ENCODE assay signal across 1 cellular context in genomic region chr11:67349457-67349856, GRCh38.
TF ChIP-seq lines count a peak whose summit lies in the region.

No MANE protein-coding gene starts in this region.

TF ChIP-seq in HepG2, 621 proteins besides CTCF, POLR2A, EP300 and RAD21:
- TF ChIP-seq ZNF563 (CRISPR knock-in tag; IDR thresholded peaks at IDR 0.05) (no peak), RNF2 (conservative IDR thresholded peaks at IDR 0.05; ENCODE audit: low read depth) (no peak), ADNP (CRISPR knock-in tag; IDR thresholded peaks at IDR 0.05) (no peak), HNF4G (IDR thresholded peaks at IDR 0.05; ENCODE audit: borderline replicate concordance, low read depth, low read length) (no peak), HNF4G (CRISPR knock-in tag; IDR thresholded peaks at IDR 0.05; ENCODE audit: borderline replicate concordance, low read depth) (no peak), PCBP1 (IDR thresholded peaks at IDR 0.05; ENCODE audit: borderline replicate concordance, low read depth, low read length) (no peak), POLR2G (IDR thresholded peaks at IDR 0.05; ENCODE audit: low read depth, low read length) (no peak), HNRNPL (IDR thresholded peaks at IDR 0.05; ENCODE audit: low read depth, low read length) (no peak), ZNF362 (CRISPR knock-in tag; IDR thresholded peaks at IDR 0.05; ENCODE audit: borderline replicate concordance) (no peak), ATF4 (CRISPR knock-in tag; IDR thresholded peaks at IDR 0.05) (no peak), ZNF253 (CRISPR knock-in tag; IDR thresholded peaks at IDR 0.05; ENCODE audit: borderline replicate concordance) (no peak), ZNF570 (CRISPR knock-in tag; IDR thresholded peaks at IDR 0.05; ENCODE audit: borderline replicate concordance) (no peak), BRD4 (CRISPR knock-in tag; IDR thresholded peaks at IDR 0.05) (no peak), SIN3A (IDR thresholded peaks at IDR 0.05; ENCODE audit: borderline replicate concordance, low read depth, low read length) (no peak), CBX1 (IDR thresholded peaks at IDR 0.05; ENCODE audit: low read depth) (no peak), SKIL (CRISPR knock-in tag; IDR thresholded peaks at IDR 0.05; ENCODE audit: borderline replicate concordance) (no peak), PBX2 (CRISPR knock-in tag; IDR thresholded peaks at IDR 0.05) (no peak), ZNF331 (CRISPR knock-in tag; IDR thresholded peaks at IDR 0.05) (no peak)
- TF ChIP-seq, protein P1, sequence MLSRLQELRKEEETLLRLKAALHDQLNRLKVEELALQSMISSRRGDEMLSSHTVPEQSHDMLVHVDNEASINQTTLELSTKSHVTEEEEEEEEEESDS (CRISPR knock-in tag; IDR thresholded peaks at IDR 0.05; ENCODE audit: borderline replicate concordance) = no peak
- TF ChIP-seq, protein P2, sequence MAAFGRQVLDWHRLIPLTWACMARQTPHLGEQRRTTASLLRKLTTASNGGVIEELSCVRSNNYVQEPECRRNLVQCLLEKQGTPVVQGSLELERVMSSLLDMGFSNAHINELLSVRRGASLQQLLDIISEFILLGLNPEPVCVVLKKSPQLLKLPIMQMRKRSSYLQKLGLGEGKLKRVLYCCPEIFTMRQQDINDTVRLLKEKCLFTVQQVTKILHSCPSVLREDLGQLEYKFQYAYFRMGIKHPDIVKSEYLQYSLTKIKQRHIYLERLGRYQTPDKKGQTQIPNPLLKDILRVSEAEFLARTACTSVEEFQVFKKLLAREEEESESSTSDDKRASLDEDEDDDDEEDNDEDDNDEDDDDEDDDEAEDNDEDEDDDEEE (CRISPR knock-in tag; IDR thresholded peaks at IDR 0.05) = no peak
TF ChIP-seq in HepG2: peak in this region for 0.
